10 cellular contexts compared by ENCODE assay signal in the genomic region with DNA sequence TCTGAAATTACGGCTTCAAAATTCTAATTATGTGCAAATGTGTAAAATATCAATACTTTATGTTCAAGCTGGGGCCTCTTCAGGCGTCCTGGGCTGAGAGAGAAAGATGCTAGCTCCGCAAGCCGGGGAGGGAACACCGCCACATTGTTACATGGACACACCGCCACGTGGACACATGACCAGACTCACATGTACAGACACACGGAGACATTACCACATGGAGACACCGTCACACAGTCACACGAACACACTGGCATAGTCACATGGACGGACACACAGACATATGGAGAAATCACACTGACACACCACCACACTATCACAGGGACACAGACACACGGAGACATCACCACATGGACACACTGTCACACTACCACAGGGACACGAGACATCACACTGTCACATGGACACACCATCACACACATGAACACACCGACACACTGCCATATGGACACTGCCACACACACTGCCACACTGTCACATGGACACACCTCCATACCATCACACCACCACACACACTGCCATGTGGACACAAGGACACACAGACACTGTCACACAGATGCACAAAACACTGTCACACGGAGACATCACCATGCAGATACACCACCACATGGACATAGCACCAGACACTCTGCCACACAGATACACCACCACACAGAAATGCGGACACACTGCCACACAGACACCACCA. TPM values are rescaled to one million over a fixed set of nuclear protein-coding genes. Genes with fewer than 3 reads are reported as not detected.
"Had no signal": no experiment of that assay in that cellular context is flagged by ENCODE, and none has a peak within 500 bp of the region (broad histone marks: within the 10 kb centered on the region; RNA-seq: fewer than 3 reads in every experiment).

No MANE protein-coding gene starts in this region.

RNA-seq across cellular contexts. Expression of gene POTEH, which starts 58.0 kb away (rescaled TPM):
- total RNA-seq: activated CD4-positive, alpha-beta T cell treated with anti-CD3 and anti-CD28 coated beads, Interleukin-2, amount 10 ng/mL, durations not matched to agents 24 days and 14 days; activated CD8-positive, alpha-beta memory T cell treated with anti-CD3 and anti-CD28 coated beads for 36 hours; activated CD8-positive, alpha-beta T cell treated with anti-CD3 and anti-CD28 coated beads for 36 hours; activated naive CD8-positive, alpha-beta T cell treated with anti-CD3 and anti-CD28 coated beads for 36 hours; activated T-cell treated with anti-CD3 and anti-CD28 coated beads, Interleukin-2, amount 50 U/mL, for 72 hours; activated T-helper 17 cell treated with anti-CD3 and anti-CD28 coated beads, Interleukin-2, amount 50 U/mL, for 72 hours; ascending aorta; LHCN-M2; NCI-H460; SJCRH30 had no signal
